9 cellular contexts compared by ENCODE assay signal in the genomic region with DNA sequence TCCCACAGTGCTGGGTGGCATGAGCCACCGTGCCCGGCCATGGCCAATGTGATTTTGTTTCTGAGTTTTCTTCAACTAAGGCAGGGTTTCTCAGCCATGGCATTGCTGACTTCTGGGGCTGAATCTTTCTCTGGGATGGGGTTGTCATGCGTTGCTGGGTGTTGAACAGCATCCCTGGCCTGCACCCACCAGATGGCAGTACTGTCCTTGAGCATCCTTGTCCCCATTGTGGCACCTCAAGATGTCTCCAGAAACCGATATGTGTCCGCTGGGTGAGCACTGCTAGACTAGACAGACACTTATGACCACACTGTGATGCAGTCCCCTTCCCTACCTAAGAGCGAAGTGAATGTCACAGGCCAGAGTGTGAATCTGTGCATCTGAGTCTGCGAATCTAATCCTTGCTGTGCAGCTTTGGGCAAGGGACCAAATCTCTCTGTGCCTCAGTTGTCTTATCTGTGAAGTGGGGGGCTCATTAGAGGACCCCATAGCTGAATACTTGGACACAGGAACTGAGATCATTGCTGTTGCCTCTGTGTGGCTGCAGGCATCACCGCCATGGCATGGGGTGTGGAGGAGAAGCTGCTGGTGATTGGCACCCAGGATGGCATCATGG. TPM values are rescaled to one million over a fixed set of nuclear protein-coding genes. Genes with fewer than 3 reads are reported as not detected.
DNase-seq lines count a peak whose midpoint lies in the region; ATAC-seq and TF ChIP-seq lines count a peak whose summit lies in the region.
"Had no signal": no experiment of that assay in that cellular context is flagged by ENCODE, and none has a peak within 500 bp of the region (broad histone marks: within the 10 kb centered on the region; RNA-seq: fewer than 3 reads in every experiment).

No MANE protein-coding gene starts in this region.

- POLR2A ChIA-PET in CD4-positive, alpha-beta T cell (lab: Charles Lee): no interaction called here

- no peak overlapping the region for H3K27ac ChIP-seq in CD4-positive, alpha-beta T cell (ENCODE audit: low read depth, low read length)

- peaks cover 25% of the 10 kb centered on the region for H3K27me3 Mint-ChIP-seq in CD4-positive, alpha-beta T cell
- peaks cover 19% of the 10 kb centered on the region for H3K27me3 Mint-ChIP-seq in activated T-cell treated with anti-CD3 and anti-CD28 coated beads, Interleukin-2, amount 50 U/mL, for 72 hours (ENCODE audit: low read depth)

- no peaks in the 10 kb centered on the region for H3K4me1 Mint-ChIP-seq in CD4-positive, alpha-beta T cell (ENCODE audit: low read depth)
- no peaks in the 10 kb centered on the region for H3K4me1 Mint-ChIP-seq in activated T-cell treated with anti-CD3 and anti-CD28 coated beads, Interleukin-2, amount 50 U/mL, for 72 hours (ENCODE audit: low read depth)

- peak; percentile 43 for ATAC-seq in CD4-positive, alpha-beta T cell (ENCODE audit: poor library complexity)
- peak; percentile 64 to 66 for ATAC-seq in activated T-cell treated with anti-CD3 and anti-CD28 coated beads, Interleukin-2, amount 50 U/mL, for 72 hours (replicated peaks in 1 of 2)
- ATAC-seq in GM18502 (IDR thresholded peaks at IDR 0.05; ENCODE audit: poor library complexity, unreplicated experiment) (no peak), HG03039 (IDR thresholded peaks at IDR 0.05; ENCODE audit: unreplicated experiment) (no peak)

- CTCF ChIA-PET in CD4-positive, alpha-beta T cell (lab: Charles Lee): no interaction called here

- no peaks in the 10 kb centered on the region for H3K9me3 Mint-ChIP-seq in CD4-positive, alpha-beta T cell
- no peaks in the 10 kb centered on the region for H3K9me3 Mint-ChIP-seq in activated T-cell treated with anti-CD3 and anti-CD28 coated beads, Interleukin-2, amount 50 U/mL, for 72 hours

- intact Hi-C loops in CD4-positive, alpha-beta T cell (cut with DNase I, micrococcal nuclease): no loop called here
- intact Hi-C loops in head of caudate nucleus (cut with DNase I): loop anchor here (5.0 kb wide), 1 partner anchor 273 kb away; no protein-coding TSS in a partner anchor

- no peaks in the 10 kb centered on the region for H3K27me3 ChIP-seq in CD4-positive, alpha-beta T cell (ENCODE audit: control insufficient read depth, insufficient read depth, low read length)

- no peak overlapping the region for H3K4me3 ChIP-seq in skeletal muscle cell (ENCODE audit: low read depth, low read length)

- H3K9me3 ChIP-seq in CD4-positive, alpha-beta T cell (ENCODE audit: control insufficient read depth, low read length): no peaks in the 10 kb centered on the region

- H3K4me3 Mint-ChIP-seq in CD4-positive, alpha-beta T cell: no peak overlapping the region
- H3K4me3 Mint-ChIP-seq in activated T-cell treated with anti-CD3 and anti-CD28 coated beads, Interleukin-2, amount 50 U/mL, for 72 hours: no peak overlapping the region

- peak; percentile 7 to 41 (median 21) for DNase-seq in CD4-positive, alpha-beta T cell
- peak; percentile 74 for DNase-seq in H4 (ENCODE audit: low spot score)
- peak; percentile 72 for DNase-seq in OCI-M2 (lab: John Stamatoyannopoulos, UW; ENCODE audit: unreplicated experiment)
- DNase-seq in activated T-cell treated with anti-CD3 and anti-CD28 coated beads, Interleukin-2, amount 50 U/mL, for 72 hours: peak; percentile 53 to 59
- DNase-seq in head of caudate nucleus: peak; percentile 12 to 73 (median 44)
- peak; percentile 4 for DNase-seq in skeletal muscle cell (ENCODE audit: low read depth)

- TF ChIP-seq CTCF in CD4-positive, alpha-beta T cell (IDR thresholded peaks at IDR 0.05): peak; percentile 12

- H3K36me3 Mint-ChIP-seq in CD4-positive, alpha-beta T cell (ENCODE audit: low read depth): no peaks in the 10 kb centered on the region
- H3K36me3 Mint-ChIP-seq in activated T-cell treated with anti-CD3 and anti-CD28 coated beads, Interleukin-2, amount 50 U/mL, for 72 hours (ENCODE audit: insufficient read depth in 2 of 2): no peaks in the 10 kb centered on the region

- H3K27ac Mint-ChIP-seq in CD4-positive, alpha-beta T cell: no peak overlapping the region
- H3K27ac Mint-ChIP-seq in activated T-cell treated with anti-CD3 and anti-CD28 coated beads, Interleukin-2, amount 50 U/mL, for 72 hours: no peak overlapping the region

RNA-seq across cellular contexts. Expression of gene SIN3B, which starts 50.3 kb away (rescaled TPM):
- 10 to 100 TPM; 52.4 to 53.7 TPM for total RNA-seq in CD4-positive, alpha-beta T cell
- 18.6 and 19.6 TPM in 2 replicates for total RNA-seq in H4 (2014; rRNA removed; shearing (Covaris generic))
- 10 to 100 TPM; 50.7 to 51.1 TPM for total RNA-seq in activated T-cell treated with anti-CD3 and anti-CD28 coated beads, Interleukin-2, amount 50 U/mL, for 72 hours

RNA-seq across cellular contexts. Expression of gene NWD1, which starts 59.3 kb away (rescaled TPM):
- not detected for total RNA-seq in CD4-positive, alpha-beta T cell
- total RNA-seq in H4 (2014; rRNA removed; shearing (Covaris generic)): 0.58 and 0.80 TPM in 2 replicates
- not detected for total RNA-seq in activated T-cell treated with anti-CD3 and anti-CD28 coated beads, Interleukin-2, amount 50 U/mL, for 72 hours
- total RNA-seq: T-helper 2 cell treated with Interferon-gamma antibody and Interleukin-4, amounts not matched to agents 100 ng/mL and 5 ng/mL, for 36 hours had no signal

Comparison
In these comparisons a context has a peak if more than half of its experiments do, and no peak if none do; other contexts are left out.
1. ATAC-seq: peak in CD4-positive, alpha-beta T cell (single experiment) and activated T-cell treated with anti-CD3 and anti-CD28 coated beads, Interleukin-2, amount 50 U/mL, for 72 hours (2 of 2); none in GM18502 (single experiment) and HG03039 (single experiment).
2. DNase-seq: peak in every context shown above with its lines; median percentile 74 in H4; 72 in OCI-M2; 56 in activated T-cell treated with anti-CD3 and anti-CD28 coated beads, Interleukin-2, amount 50 U/mL, for 72 hours; 44 in head of caudate nucleus; 21 in CD4-positive, alpha-beta T cell; 4 in skeletal muscle cell.